In genomic region chr16:77195411-77195810, GRCh38 we compare ENCODE assay signal across 1 cellular context.
TF ChIP-seq lines count a peak whose summit lies in the region.

No MANE protein-coding gene starts in this region.

TF ChIP-seq in K562, 482 proteins besides CTCF, POLR2A, EP300 and RAD21:
- TF ChIP-seq, protein P1, sequence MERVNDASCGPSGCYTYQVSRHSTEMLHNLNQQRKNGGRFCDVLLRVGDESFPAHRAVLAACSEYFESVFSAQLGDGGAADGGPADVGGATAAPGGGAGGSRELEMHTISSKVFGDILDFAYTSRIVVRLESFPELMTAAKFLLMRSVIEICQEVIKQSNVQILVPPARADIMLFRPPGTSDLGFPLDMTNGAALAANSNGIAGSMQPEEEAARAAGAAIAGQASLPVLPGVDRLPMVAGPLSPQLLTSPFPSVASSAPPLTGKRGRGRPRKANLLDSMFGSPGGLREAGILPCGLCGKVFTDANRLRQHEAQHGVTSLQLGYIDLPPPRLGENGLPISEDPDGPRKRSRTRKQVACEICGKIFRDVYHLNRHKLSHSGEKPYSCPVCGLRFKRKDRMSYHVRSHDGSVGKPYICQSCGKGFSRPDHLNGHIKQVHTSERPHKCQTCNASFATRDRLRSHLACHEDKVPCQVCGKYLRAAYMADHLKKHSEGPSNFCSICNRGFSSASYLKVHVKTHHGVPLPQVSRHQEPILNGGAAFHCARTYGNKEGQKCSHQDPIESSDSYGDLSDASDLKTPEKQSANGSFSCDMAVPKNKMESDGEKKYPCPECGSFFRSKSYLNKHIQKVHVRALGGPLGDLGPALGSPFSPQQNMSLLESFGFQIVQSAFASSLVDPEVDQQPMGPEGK (CRISPR knock-in tag; IDR thresholded peaks at IDR 0.05; ENCODE audit: borderline replicate concordance) = no peak
- peak; percentile 13; the same call in 1 of the 2 replicates for TF ChIP-seq RBFOX2 (IDR thresholded peaks at IDR 0.05; ENCODE audit: low read depth, low read length)
